In genomic region chr16:1039762-1040161, GRCh38 we compare ENCODE assay signal across 33 cellular contexts. TPM values are rescaled to one million over a fixed set of nuclear protein-coding genes. Genes with fewer than 3 reads are reported as not detected.
"Had no signal": no experiment of that assay in that cellular context is flagged by ENCODE, and none has a peak within 500 bp of the region (broad histone marks: within the 10 kb centered on the region; RNA-seq: fewer than 3 reads in every experiment).

No MANE protein-coding gene starts in this region.

- FAIRE-seq: pancreas, urothelium cell line had no signal

- H3K27me3 ChIP-seq: neural progenitor cell, thyroid gland had no signal

- H3K4me3 Mint-ChIP-seq: naive B cell; naive thymus-derived CD8-positive, alpha-beta T cell; natural killer cell treated with Interleukin-12 subunit alpha and Interleukin-12 subunit beta and Interleukin-15 and Interleukin-18, amount 100 ng/mL, for 72 hours; neural progenitor cell; stimulated activated effector memory CD8-positive, alpha-beta T cell treated with anti-CD3 and anti-CD28 coated beads, Interleukin-12 subunit alpha, Interleukin-12 subunit beta, amount 100 ng/mL, for 72 hours; stimulated activated naive B cell treated with anti-CD40 and anti-IgM and Interleukin-4, amounts not matched to agents 10 μg/mL and 1 μg/mL and 100 μg/mL, for 72 hours; stimulated activated naive CD8-positive, alpha-beta T cell treated with anti-CD3 and anti-CD28 coated beads, Interleukin-15, Interleukin-2, amounts not matched to agents 100 ng/mL and 50 ng/mL, for 24 hours had no signal

- H3K4me2 ChIP-seq: neural progenitor cell had no signal

- H3K36me3 Mint-ChIP-seq: naive B cell; natural killer cell treated with Interleukin-12 subunit alpha and Interleukin-12 subunit beta and Interleukin-15 and Interleukin-18, amount 100 ng/mL, for 72 hours; neural progenitor cell; stimulated activated effector memory CD8-positive, alpha-beta T cell treated with anti-CD3 and anti-CD28 coated beads, Interleukin-12 subunit alpha, Interleukin-12 subunit beta, amount 100 ng/mL, for 72 hours had no signal

- H3K4me1 ChIP-seq: pancreas, psoas muscle, thyroid gland had no signal

- H3K9me3 ChIP-seq: neutrophil, pancreas, psoas muscle, thoracic aorta, thyroid gland had no signal

- H3K27ac Mint-ChIP-seq: naive B cell; naive thymus-derived CD8-positive, alpha-beta T cell; natural killer cell treated with Interleukin-12 subunit alpha and Interleukin-12 subunit beta and Interleukin-15 and Interleukin-18, amount 100 ng/mL, for 72 hours; neural progenitor cell; stimulated activated effector memory CD8-positive, alpha-beta T cell treated with anti-CD3 and anti-CD28 coated beads, Interleukin-12 subunit alpha, Interleukin-12 subunit beta, amount 100 ng/mL, for 72 hours; stimulated activated naive B cell treated with anti-CD40 and anti-IgM and Interleukin-4, amounts not matched to agents 10 μg/mL and 1 μg/mL and 100 μg/mL, for 72 hours; stimulated activated naive CD8-positive, alpha-beta T cell treated with anti-CD3 and anti-CD28 coated beads, Interleukin-15, Interleukin-2, amounts not matched to agents 100 ng/mL and 50 ng/mL, for 24 hours had no signal

- H3K9me3 Mint-ChIP-seq: natural killer cell treated with Interleukin-12 subunit alpha and Interleukin-12 subunit beta and Interleukin-15 and Interleukin-18, amount 100 ng/mL, for 72 hours; stimulated activated effector memory CD8-positive, alpha-beta T cell treated with anti-CD3 and anti-CD28 coated beads, Interleukin-12 subunit alpha, Interleukin-12 subunit beta, amount 100 ng/mL, for 72 hours; stimulated activated naive CD8-positive, alpha-beta T cell treated with anti-CD3 and anti-CD28 coated beads, Interleukin-15, Interleukin-2, amounts not matched to agents 100 ng/mL and 50 ng/mL, for 24 hours had no signal

- H2AFZ ChIP-seq: neural progenitor cell had no signal

- H3K9ac ChIP-seq: neural progenitor cell had no signal

- H3K27ac ChIP-seq: neural progenitor cell, neutrophil, pancreas, psoas muscle, skin epidermis, stomach, thoracic aorta, thyroid gland, tibial nerve, upper lobe of left lung had no signal

- ATAC-seq: naive thymus-derived CD8-positive, alpha-beta T cell; natural killer cell treated with Interleukin-12 subunit alpha and Interleukin-12 subunit beta and Interleukin-15 and Interleukin-18, amount 100 ng/mL, for 72 hours; pancreas; psoas muscle; right cardiac atrium; sciatic nerve; stimulated activated effector memory CD8-positive, alpha-beta T cell treated with anti-CD3 and anti-CD28 coated beads, Interleukin-12 subunit alpha, Interleukin-12 subunit beta, amount 100 ng/mL, for 72 hours; stimulated activated naive B cell treated with anti-CD40 and anti-IgM and Interleukin-4, amounts not matched to agents 10 μg/mL and 1 μg/mL and 100 μg/mL, for 72 hours had no signal

- H3K4me3 ChIP-seq: neural progenitor cell, pancreas, psoas muscle, skin epidermis, stomach, thoracic aorta, thyroid gland, tibial nerve, upper lobe of left lung had no signal

- H3K36me3 ChIP-seq: neural progenitor cell, neutrophil, pancreas, stomach, thoracic aorta, thyroid gland, tibial nerve, upper lobe of left lung had no signal

- DNase-seq: naive B cell; naive thymus-derived CD8-positive, alpha-beta T cell; psoas muscle; stimulated activated CD4-positive, alpha-beta T cell treated with anti-CD3 and anti-CD28 coated beads, Interleukin-15, amount 100 ng/mL, for 24 hours; stimulated activated CD4-positive, alpha-beta T cell treated with anti-CD3 and anti-CD28 coated beads, Interleukin-2, amount 100 ng/mL, for 24 hours; stimulated activated CD4-positive, alpha-beta T cell treated with anti-CD3 and anti-CD28 coated beads, Interleukin-2, amount 100 ng/mL, for 48 hours; stimulated activated CD4-positive, alpha-beta T cell treated with anti-CD3 and anti-CD28 coated beads, Interleukin-4, amount 100 ng/mL, for 24 hours; stimulated activated naive B cell treated with anti-CD40 and anti-IgM and Interleukin-4, amounts not matched to agents 10 μg/mL and 1 μg/mL and 100 μg/mL, for 72 hours; stimulated activated naive CD4-positive, alpha-beta T cell treated with Interleukin-2 at 50 U/mL for 16 hours; stomach; thyroid gland had no signal

- H3K4me1 Mint-ChIP-seq: naive B cell had no signal

- H3K27me3 Mint-ChIP-seq: natural killer cell treated with Interleukin-12 subunit alpha and Interleukin-12 subunit beta and Interleukin-15 and Interleukin-18, amount 100 ng/mL, for 72 hours; stimulated activated naive CD8-positive, alpha-beta T cell treated with anti-CD3 and anti-CD28 coated beads, Interleukin-15, Interleukin-2, amounts not matched to agents 100 ng/mL and 50 ng/mL, for 24 hours had no signal

RNA-seq across cellular contexts. Expression of gene SSTR5, which starts 32.8 kb away (rescaled TPM):
- total RNA-seq: naive thymus-derived CD8-positive, alpha-beta T cell; natural killer cell treated with Interleukin-12 subunit alpha and Interleukin-12 subunit beta and Interleukin-15 and Interleukin-18, amount 100 ng/mL, for 72 hours; osteocyte; posterior vena cava; sciatic nerve; stomach; subcutaneous adipose tissue; temporal lobe; thyroid gland; tibial nerve; upper lobe of left lung had no signal
- polyA plus RNA-seq: naive thymus-derived CD8-positive, alpha-beta T cell; neural cell had no signal

RNA-seq across cellular contexts. Expression of gene C1QTNF8, which starts 56.3 kb away (rescaled TPM):
- total RNA-seq: myocyte; naive thymus-derived CD8-positive, alpha-beta T cell; natural killer cell treated with Interleukin-12 subunit alpha and Interleukin-12 subunit beta and Interleukin-15 and Interleukin-18, amount 100 ng/mL, for 72 hours; omental fat pad; osteocyte; pancreas; posterior vena cava; psoas muscle; renal cortical epithelial cell; sciatic nerve; stomach; subcutaneous adipose tissue; thyroid gland; tibial nerve; ureter had no signal
- polyA plus RNA-seq: naive thymus-derived CD8-positive, alpha-beta T cell; psoas muscle; stomach had no signal
